ENCODE assay signal across 8 cellular contexts in the genomic region with DNA sequence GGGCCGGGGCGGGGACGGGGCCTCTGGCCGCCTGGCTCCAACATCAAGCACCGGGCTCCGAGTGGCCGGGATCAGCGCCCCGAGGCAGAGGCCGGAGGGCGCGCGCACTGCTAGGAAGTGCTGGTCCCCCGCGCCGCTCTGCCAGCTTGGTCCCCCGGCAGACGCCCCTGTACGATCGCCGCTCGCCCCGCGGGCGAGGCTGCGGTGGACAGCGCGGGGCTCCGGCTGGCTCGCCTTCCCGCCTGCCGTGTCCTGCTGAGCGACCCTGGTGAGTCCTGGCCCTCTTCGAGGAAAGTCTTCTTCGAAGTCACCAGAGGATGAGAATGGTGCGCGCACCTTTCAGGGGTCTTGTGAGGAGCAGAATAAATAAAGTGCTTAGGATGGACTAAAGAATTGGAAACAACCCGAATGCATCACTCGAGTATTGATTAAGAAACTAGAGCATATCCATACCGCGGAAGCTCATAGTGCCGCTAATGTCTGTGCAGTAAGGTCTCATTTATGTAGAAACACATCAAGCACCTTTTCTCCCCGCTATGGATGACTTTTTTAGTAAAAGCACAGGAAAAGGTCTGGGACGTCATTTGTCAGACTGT. TPM values are rescaled to one million over a fixed set of nuclear protein-coding genes. Genes with fewer than 3 reads are reported as not detected.
DNase-seq lines count a peak whose midpoint lies in the region; ATAC-seq, FAIRE-seq and TF ChIP-seq lines count a peak whose summit lies in the region.

No MANE protein-coding gene starts in this region.

- CTCF ChIA-PET in HepG2 (lab: Yijun Ruan, JAX; ENCODE audit: low intra/inter-chr PET ratio, low total read pairs), result no interaction called here

- BruUV-seq in HepG2 (replicated peaks; lab: Mats Ljungman, UMichigan), result TSS peak; percentile 89

- no peak for TF ChIP-seq RAD21 in HepG2 (CRISPR knock-in tag; IDR thresholded peaks at IDR 0.05)

- 0 to 2% (median 1%) methylated on average over 7 to 44 of the region's 44 CpGs for WGBS in adrenal gland, 4 donors
- under 1% methylated on average over 16 of the region's 44 CpGs for WGBS in HepG2 (ENCODE audit: low lambda C conversion rate)
- under 1% methylated on average over 44 of the region's 44 CpGs for WGBS in thymus

- H3K9ac ChIP-seq in HepG2 (ENCODE audit: insufficient read depth, low read depth, low read length), result peak overlapping the region; percentile 94

- H3K9me3 ChIP-seq in DOHH2 (ENCODE audit: control insufficient read depth, insufficient read depth, low read length) (no peaks in the 10 kb centered on the region), adrenal gland (replicated peaks in 1 of 3) (no peaks in the 10 kb centered on the region), HepG2 (ENCODE audit: low read length) (no peaks in the 10 kb centered on the region), thymus (ENCODE audit: control insufficient read depth) (no peaks in the 10 kb centered on the region)

- H3K36me3 ChIP-seq in DOHH2 (ENCODE audit: control insufficient read depth, low read length) (peaks cover 12% of the 10 kb centered on the region), adrenal gland (replicated peaks in 1 of 2) (peaks cover 0 to 17% of the 10 kb centered on the region in 2 donors), HepG2 (replicated peaks in 1 of 2; ENCODE audit: control insufficient read depth in 1 of 2, insufficient read depth in 2 of 2, low read length in 2 of 2) (no peaks in the 10 kb centered on the region), thymus (ENCODE audit: control insufficient read depth, insufficient read depth) (peaks cover 26% of the 10 kb centered on the region)

- H2AFZ ChIP-seq in HepG2 (ENCODE audit: low read length), result peak overlapping the region; percentile 86

- no peaks in the 10 kb centered on the region for H4K20me1 ChIP-seq in DOHH2 (ENCODE audit: control insufficient read depth, insufficient read depth, low read depth, low read length)
- H4K20me1 ChIP-seq in HepG2 (ENCODE audit: insufficient read depth, low read length), result peaks cover 7% of the 10 kb centered on the region

- H3K79me2 ChIP-seq in DOHH2 (ENCODE audit: control insufficient read depth, low read length) (peaks cover 43% of the 10 kb centered on the region), HepG2 (ENCODE audit: insufficient read depth, low read length) (peaks cover 16% of the 10 kb centered on the region)

- TF ChIP-seq POLR2A in adrenal gland (IDR thresholded peaks at IDR 0.05) (peak in 1 of 2 donors; percentile 25), HepG2 (IDR thresholded peaks at IDR 0.05; ENCODE audit: insufficient read depth in 1 of 2, low read depth in 2 of 2, low read length in 2 of 2) (peak in 1 of 2 experiments; percentile 79; a peak in 2 of 4 replicates)

- no peak for FAIRE-seq in HepG2 (lab: Jason Lieb, UNC)

- H3K4me1 ChIP-seq in DOHH2 (ENCODE audit: control insufficient read depth, low read length), result peaks cover 11% of the 10 kb centered on the region
- H3K4me1 ChIP-seq in adrenal gland (replicated peaks in 1 of 2), result peaks cover 6 to 23% of the 10 kb centered on the region in 2 donors
- peaks cover 24% of the 10 kb centered on the region for H3K4me1 ChIP-seq in HepG2 (ENCODE audit: insufficient read depth, low read length)
- peaks cover 9% of the 10 kb centered on the region for H3K4me1 ChIP-seq in thymus (ENCODE audit: control insufficient read depth, insufficient read depth, low read length)

- in situ Hi-C loops in HepG2 (cut with HindIII; ENCODE audit: extremely low pct_ligation_motif_present, low pct_unique_long_range_greater_than_20kb), result no loop called here

- no peaks in the 10 kb centered on the region for H3K27me3 ChIP-seq in DOHH2 (ENCODE audit: control insufficient read depth, low read length)
- H3K27me3 ChIP-seq in adrenal gland, result no peaks in the 10 kb centered on the region
- H3K27me3 ChIP-seq in HepG2 (ENCODE audit: control insufficient read depth in 1 of 2, insufficient read depth in 2 of 2, low read length in 2 of 2), result no peaks in the 10 kb centered on the region; a peak in 1 of 5 replicates
- no peaks in the 10 kb centered on the region for H3K27me3 ChIP-seq in thymus (ENCODE audit: control insufficient read depth, insufficient read depth)

- DNase-seq in adrenal gland (no peak), HepG2 (ENCODE audit: low spot score) (no peak), ureter (ENCODE audit: low spot score) (no peak), SK-N-DZ (ENCODE audit: low spot score) (no peak)

- peaks cover under 1% of the 10 kb centered on the region; the same call in 1 of the 2 replicates for H3F3A ChIP-seq in DOHH2 (ENCODE audit: control insufficient read depth, insufficient read depth)

- no peak for TF ChIP-seq CTCF in DOHH2 (IDR thresholded peaks at IDR 0.05; ENCODE audit: low read depth, low read length, poor library complexity, severe bottlenecking)
- no peak for TF ChIP-seq CTCF in adrenal gland (IDR thresholded peaks at IDR 0.05)
- no peak for TF ChIP-seq CTCF in HepG2 (CRISPR knock-in tag; IDR thresholded peaks at IDR 0.05)

- POLR2A ChIA-PET in HepG2 (lab: Yijun Ruan, JAX), result interaction anchor here (0.7 to 3.5 kb wide), 33 partner anchors 9 to 278 kb away, joined by 3 to 81 read pairs (median 6); a partner anchor contains a TSS

- no peaks in the 10 kb centered on the region for H3K9me2 ChIP-seq in DOHH2 (replicated peaks; ENCODE audit: control insufficient read depth, low read length)

- intact Hi-C loops in adrenal gland (cut with DNase I) (no loop called here), HepG2 (cut with micrococcal nuclease; ENCODE audit: unreplicated experiment) (loop anchor here (2.0 kb wide), 1 partner anchor 16 kb away; no protein-coding TSS in a partner anchor)

- no peak for TF ChIP-seq EP300 in HepG2 (IDR thresholded peaks at IDR 0.05; ENCODE audit: low read depth in 2 of 2, low read length in 2 of 2)
- TF ChIP-seq EP300 in HepG2 (CRISPR knock-in tag; IDR thresholded peaks at IDR 0.05; ENCODE audit: borderline replicate concordance), result no peak

- H3K27ac ChIP-seq in DOHH2 (ENCODE audit: low read depth, low read length) (0 out of 2 replicates have a peak overlapping the region, but pooled peaks have one; percentile 13), adrenal gland (peak overlapping the region in 4 of 5 donors; percentile 59 to 96 (median 92)), HepG2 (ENCODE audit: extremely low read length, insufficient read depth, low read length) (peak overlapping the region; percentile 76), thymus (ENCODE audit: low read depth) (peak overlapping the region; percentile 90)

- ATAC-seq in HG03060 (IDR thresholded peaks at IDR 0.05; ENCODE audit: low read depth, unreplicated experiment) (peak; percentile 14), HepG2 (no peak), GM18858 (IDR thresholded peaks at IDR 0.05; ENCODE audit: unreplicated experiment) (no peak)

- peak overlapping the region; percentile 95 for H3K4me3 ChIP-seq in DOHH2 (ENCODE audit: low read length)
- H3K4me3 ChIP-seq in adrenal gland, result peak overlapping the region; percentile 10 to 96 (median 76)
- H3K4me3 ChIP-seq in HepG2 (replicated peaks in 1 of 3; ENCODE audit: insufficient read depth in 1 of 3, low read depth in 2 of 3, low read length in 3 of 3), result peak overlapping the region; percentile 84 to 89 (median 86)
- H3K4me3 ChIP-seq in thymus (ENCODE audit: low read length), result peak overlapping the region; percentile 99

- peak overlapping the region; percentile 85 for H3K4me2 ChIP-seq in DOHH2 (ENCODE audit: low read length)
- H3K4me2 ChIP-seq in HepG2 (ENCODE audit: low read depth, low read length), result peak overlapping the region; percentile 91

RNA-seq across cellular contexts. Expression of a gene that starts 0.4 kb away (rescaled TPM):
- 10 to 100 TPM in 7 of 8 donors, 1 to 10 TPM in 1; 9.5 to 19.3 (median 14.0) TPM for total RNA-seq in adrenal gland
- polyA plus RNA-seq in adrenal gland, result 10 to 100 TPM in 2 of 3 donors, 1 to 10 TPM in 1; 4.2 to 19.5 (median 10.4) TPM
- total RNA-seq in HepG2 (2016; rRNA removed; fragmentation: Illumina TruSeq; extraction: Trizol), result 0.97 and 1.2 TPM in 2 replicates
- total RNA-seq in HepG2 (2016; cell fraction: cytosol; rRNA removed; fragmentation: Illumina TruSeq; extraction: Trizol; ENCODE audit: low read depth), result 0.51 and 0.71 TPM in 2 replicates
- total RNA-seq in HepG2 (2016; cell fraction: insoluble cytoplasmic fraction; rRNA removed; fragmentation: Illumina TruSeq; extraction: Trizol), result 0.78 and 0.92 TPM in 2 replicates
- 1.7 and 2.6 TPM in 2 replicates for total RNA-seq in HepG2 (2016; cell fraction: membrane; rRNA removed; fragmentation: Illumina TruSeq; extraction: Trizol)
- 0.78 and 1.0 TPM in 2 replicates for total RNA-seq in HepG2 (2016; cell fraction: nucleus; rRNA removed; fragmentation: Illumina TruSeq; extraction: Trizol)
- polyA plus RNA-seq in HepG2 (2011; rRNA removed), result 0.59 and 0.77 TPM in 2 replicates
- 0.38 and 0.42 TPM in 2 replicates for polyA plus RNA-seq in HepG2 (2011; cell fraction: cytosol; rRNA removed)
- 1.5 and 1.7 TPM in 2 replicates for polyA plus RNA-seq in HepG2 (2011; cell fraction: nucleus; rRNA removed)
- polyA plus RNA-seq in HepG2 (2012), result 2.8 and 3.3 TPM in 2 replicates
- 1.4 and 1.9 TPM in 2 replicates for polyA plus RNA-seq in HepG2 (2016; cell fraction: cytosol; fragmentation: Illumina TruSeq; extraction: Trizol; ENCODE audit: low read depth)
- polyA plus RNA-seq in HepG2 (2016; cell fraction: insoluble cytoplasmic fraction; fragmentation: Illumina TruSeq; extraction: Trizol; ENCODE audit: low read depth), result 2.2 and 3.9 TPM in 2 replicates
- 3.0 and 3.5 TPM in 2 replicates for polyA plus RNA-seq in HepG2 (2016; cell fraction: membrane; fragmentation: Illumina TruSeq; extraction: Trizol; ENCODE audit: low read depth)
- 2.6 and 3.8 TPM in 2 replicates for polyA plus RNA-seq in HepG2 (2016; cell fraction: nucleus; fragmentation: Illumina TruSeq; extraction: Trizol; ENCODE audit: insufficient read depth, low read depth)
- 1.5 and 2.3 TPM in 2 replicates for polyA minus RNA-seq in HepG2 (2011; rRNA and poly(A)+ RNA removed; ENCODE audit: low replicate concordance)
- 2.1 and 2.5 TPM in 2 replicates for polyA minus RNA-seq in HepG2 (2011; cell fraction: cytosol; rRNA and poly(A)+ RNA removed)
- 0.26 and 0.50 TPM in 2 replicates for polyA minus RNA-seq in HepG2 (2011; cell fraction: nucleus; rRNA and poly(A)+ RNA removed)
- 5.2 TPM for polyA plus RNA-seq in thymus
- 12.6 TPM for total RNA-seq in ureter
- 6.1 and 7.0 TPM in 2 replicates for polyA plus RNA-seq in SK-N-DZ (2014; cell fraction: cytosol; rRNA removed)
- 7.0 and 9.3 TPM in 2 replicates for polyA plus RNA-seq in SK-N-DZ (2014; cell fraction: nucleus; rRNA removed)

RNA-seq across cellular contexts. Expression of a gene that starts 22.8 kb away (rescaled TPM):
- total RNA-seq in adrenal gland, result 10 to 100 TPM; 10.1 to 25.5 (median 15.2) TPM
- 10 to 100 TPM in 2 of 3 donors, 1 to 10 TPM in 1; 3.8 to 86.1 (median 33.9) TPM for polyA plus RNA-seq in adrenal gland
- total RNA-seq in HepG2 (2016; rRNA removed; fragmentation: Illumina TruSeq; extraction: Trizol), result 6.7 and 10.2 TPM in 2 replicates
- 5.8 and 5.9 TPM in 2 replicates for total RNA-seq in HepG2 (2016; cell fraction: cytosol; rRNA removed; fragmentation: Illumina TruSeq; extraction: Trizol; ENCODE audit: low read depth)
- 6.7 and 10.6 TPM in 2 replicates for total RNA-seq in HepG2 (2016; cell fraction: insoluble cytoplasmic fraction; rRNA removed; fragmentation: Illumina TruSeq; extraction: Trizol)
- total RNA-seq in HepG2 (2016; cell fraction: membrane; rRNA removed; fragmentation: Illumina TruSeq; extraction: Trizol), result 12.3 and 12.5 TPM in 2 replicates
- 5.2 and 5.8 TPM in 2 replicates for total RNA-seq in HepG2 (2016; cell fraction: nucleus; rRNA removed; fragmentation: Illumina TruSeq; extraction: Trizol)
- 5.8 and 6.5 TPM in 2 replicates for polyA plus RNA-seq in HepG2 (2011; rRNA removed)
- polyA plus RNA-seq in HepG2 (2011; cell fraction: cytosol; rRNA removed), result 5.0 and 9.9 TPM in 2 replicates
- polyA plus RNA-seq in HepG2 (2011; cell fraction: nucleus; rRNA removed), result 22.3 and 26.1 TPM in 2 replicates
- 4.5 and 5.5 TPM in 2 replicates for polyA plus RNA-seq in HepG2 (2012)
- 6.1 and 6.3 TPM in 2 replicates for polyA plus RNA-seq in HepG2 (2016; cell fraction: cytosol; fragmentation: Illumina TruSeq; extraction: Trizol; ENCODE audit: low read depth)
- polyA plus RNA-seq in HepG2 (2016; cell fraction: insoluble cytoplasmic fraction; fragmentation: Illumina TruSeq; extraction: Trizol; ENCODE audit: low read depth), result 7.6 and 8.3 TPM in 2 replicates
- 8.5 and 10.4 TPM in 2 replicates for polyA plus RNA-seq in HepG2 (2016; cell fraction: membrane; fragmentation: Illumina TruSeq; extraction: Trizol; ENCODE audit: low read depth)
- polyA plus RNA-seq in HepG2 (2016; cell fraction: nucleus; fragmentation: Illumina TruSeq; extraction: Trizol; ENCODE audit: insufficient read depth, low read depth), result 13.2 and 13.4 TPM in 2 replicates
- polyA minus RNA-seq in HepG2 (2011; rRNA and poly(A)+ RNA removed; ENCODE audit: low replicate concordance), result 4.4 and 7.4 TPM in 2 replicates
- 2.8 and 3.6 TPM in 2 replicates for polyA minus RNA-seq in HepG2 (2011; cell fraction: cytosol; rRNA and poly(A)+ RNA removed)
- 1.4 and 2.7 TPM in 2 replicates for polyA minus RNA-seq in HepG2 (2011; cell fraction: nucleus; rRNA and poly(A)+ RNA removed)
- polyA plus RNA-seq in thymus, result 9.3 TPM
- total RNA-seq in ureter, result 8.2 TPM
- polyA plus RNA-seq in SK-N-DZ (2014; cell fraction: cytosol; rRNA removed), result 20.0 and 28.5 TPM in 2 replicates
- 26.1 and 28.8 TPM in 2 replicates for polyA plus RNA-seq in SK-N-DZ (2014; cell fraction: nucleus; rRNA removed)

RNA-seq across cellular contexts. Expression of a gene that starts 36.1 kb away (rescaled TPM):
- total RNA-seq in adrenal gland, result under 1 TPM in 2 of 8 donors, not detected in 6; 0.15 to 0.50 TPM
- polyA plus RNA-seq in adrenal gland, result under 1 TPM in 1 of 3 donors, not detected in 2; 0.13 TPM
- total RNA-seq in HepG2 (2016; rRNA removed; fragmentation: Illumina TruSeq; extraction: Trizol), result not detected in 2 replicates
- total RNA-seq in HepG2 (2016; cell fraction: cytosol; rRNA removed; fragmentation: Illumina TruSeq; extraction: Trizol; ENCODE audit: low read depth), result not detected in 2 replicates
- total RNA-seq in HepG2 (2016; cell fraction: insoluble cytoplasmic fraction; rRNA removed; fragmentation: Illumina TruSeq; extraction: Trizol), result 0.06 TPM in 1 of 2 replicates, not detected in the other
- total RNA-seq in HepG2 (2016; cell fraction: membrane; rRNA removed; fragmentation: Illumina TruSeq; extraction: Trizol), result not detected in 2 replicates
- total RNA-seq in HepG2 (2016; cell fraction: nucleus; rRNA removed; fragmentation: Illumina TruSeq; extraction: Trizol), result 0.16 TPM in 1 of 2 replicates, not detected in the other
- not detected in 2 replicates for polyA plus RNA-seq in HepG2 (2011; rRNA removed)
- 0.04 TPM in 1 of 2 replicates, not detected in the other for polyA plus RNA-seq in HepG2 (2011; cell fraction: cytosol; rRNA removed)
- 0.31 and 0.82 TPM in 2 replicates for polyA plus RNA-seq in HepG2 (2011; cell fraction: nucleus; rRNA removed)
- polyA plus RNA-seq in HepG2 (2012), result 0.11 and 0.17 TPM in 2 replicates
- polyA plus RNA-seq in HepG2 (2016; cell fraction: cytosol; fragmentation: Illumina TruSeq; extraction: Trizol; ENCODE audit: low read depth), result not detected in 2 replicates
- polyA plus RNA-seq in HepG2 (2016; cell fraction: insoluble cytoplasmic fraction; fragmentation: Illumina TruSeq; extraction: Trizol; ENCODE audit: low read depth), result 0.16 TPM in 1 of 2 replicates, not detected in the other
- not detected in 2 replicates for polyA plus RNA-seq in HepG2 (2016; cell fraction: membrane; fragmentation: Illumina TruSeq; extraction: Trizol; ENCODE audit: low read depth)
- not detected in 2 replicates for polyA plus RNA-seq in HepG2 (2016; cell fraction: nucleus; fragmentation: Illumina TruSeq; extraction: Trizol; ENCODE audit: insufficient read depth, low read depth)
- polyA minus RNA-seq in HepG2 (2011; rRNA and poly(A)+ RNA removed; ENCODE audit: low replicate concordance), result not detected in 2 replicates
- polyA minus RNA-seq in HepG2 (2011; cell fraction: cytosol; rRNA and poly(A)+ RNA removed), result not detected in 2 replicates
- polyA minus RNA-seq in HepG2 (2011; cell fraction: nucleus; rRNA and poly(A)+ RNA removed), result not detected in 2 replicates
- 0.11 TPM for polyA plus RNA-seq in thymus
- total RNA-seq in ureter, result not detected
- not detected in 2 replicates for polyA plus RNA-seq in SK-N-DZ (2014; cell fraction: cytosol; rRNA removed)
- polyA plus RNA-seq in SK-N-DZ (2014; cell fraction: nucleus; rRNA removed), result 0.69 TPM in 1 of 2 replicates, not detected in the other

RNA-seq across cellular contexts. Expression of a gene that starts 52.8 kb away (rescaled TPM):
- total RNA-seq in adrenal gland (not detected), HepG2 (2016; rRNA removed; fragmentation: Illumina TruSeq; extraction: Trizol) (not detected in 2 replicates), ureter (not detected)
- polyA plus RNA-seq in adrenal gland (not detected), HepG2 (2011; rRNA removed) (0.90 and 0.97 TPM in 2 replicates), thymus (0.02 TPM)
- not detected in 2 replicates for total RNA-seq in HepG2 (2016; cell fraction: cytosol; rRNA removed; fragmentation: Illumina TruSeq; extraction: Trizol; ENCODE audit: low read depth)
- total RNA-seq in HepG2 (2016; cell fraction: insoluble cytoplasmic fraction; rRNA removed; fragmentation: Illumina TruSeq; extraction: Trizol), result 0.15 TPM in 1 of 2 replicates, not detected in the other
- total RNA-seq in HepG2 (2016; cell fraction: membrane; rRNA removed; fragmentation: Illumina TruSeq; extraction: Trizol), result not detected in 2 replicates
- not detected in 2 replicates for total RNA-seq in HepG2 (2016; cell fraction: nucleus; rRNA removed; fragmentation: Illumina TruSeq; extraction: Trizol)
- polyA plus RNA-seq in HepG2 (2011; cell fraction: cytosol; rRNA removed), result 0.94 and 1.1 TPM in 2 replicates
- 0.88 and 1.3 TPM in 2 replicates for polyA plus RNA-seq in HepG2 (2011; cell fraction: nucleus; rRNA removed)
- polyA plus RNA-seq in HepG2 (2012), result 0.25 and 0.40 TPM in 2 replicates
- polyA plus RNA-seq in HepG2 (2016; cell fraction: cytosol; fragmentation: Illumina TruSeq; extraction: Trizol; ENCODE audit: low read depth), result not detected in 2 replicates
- polyA plus RNA-seq in HepG2 (2016; cell fraction: insoluble cytoplasmic fraction; fragmentation: Illumina TruSeq; extraction: Trizol; ENCODE audit: low read depth), result not detected in 2 replicates
- not detected in 2 replicates for polyA plus RNA-seq in HepG2 (2016; cell fraction: membrane; fragmentation: Illumina TruSeq; extraction: Trizol; ENCODE audit: low read depth)
- polyA plus RNA-seq in HepG2 (2016; cell fraction: nucleus; fragmentation: Illumina TruSeq; extraction: Trizol; ENCODE audit: insufficient read depth, low read depth), result 0.53 TPM in 1 of 2 replicates, not detected in the other
- polyA minus RNA-seq in HepG2 (2011; rRNA and poly(A)+ RNA removed; ENCODE audit: low replicate concordance), result 4.7 and 5.0 TPM in 2 replicates
- polyA minus RNA-seq in HepG2 (2011; cell fraction: cytosol; rRNA and poly(A)+ RNA removed), result 0.69 TPM in 1 of 2 replicates, not detected in the other
- polyA minus RNA-seq in HepG2 (2011; cell fraction: nucleus; rRNA and poly(A)+ RNA removed), result 0.64 TPM in 1 of 2 replicates, not detected in the other
- not detected in 2 replicates for polyA plus RNA-seq in SK-N-DZ (2014; cell fraction: cytosol; rRNA removed)
- polyA plus RNA-seq in SK-N-DZ (2014; cell fraction: nucleus; rRNA removed), result not detected in 2 replicates

Comparison
In these comparisons a context has a peak if more than half of its experiments do, and no peak if none do; other contexts are left out.
1. H3K27ac ChIP-seq: peak in every context shown above with its lines; median percentile 92 in adrenal gland; 90 in thymus; 76 in HepG2; 13 in DOHH2.